ENCODE assay signal across 8 cellular contexts in genomic region chr17:43388198-43389021, GRCh38.
DNase-seq lines count a peak whose midpoint lies in the region; ATAC-seq and TF ChIP-seq lines count a peak whose summit lies in the region.

No MANE protein-coding gene starts in this region.

- DNase-seq in NCI-H226 = peak; percentile 90
- peak; percentile 80 for DNase-seq in activated CD4-positive, CD25-positive, alpha-beta regulatory T cell treated with anti-CD3 and anti-CD28 coated beads, Interleukin-2, amount 50 U/mL, for 16 hours (ENCODE audit: low read depth, low spot score)
- DNase-seq in central memory CD4-positive, alpha-beta T cell = peak; percentile 93
- peak; percentile 99 for DNase-seq in islet precursor cell
- peak; percentile 86 for DNase-seq in stimulated activated CD4-positive, alpha-beta T cell treated with anti-CD3 and anti-CD28 coated beads, Interleukin-12 subunit alpha, Interleukin-12 subunit beta, amount 100 ng/mL, for 4 hours

- ATAC-seq in GM18861 (IDR thresholded peaks at IDR 0.05; ENCODE audit: unreplicated experiment) = peak; percentile 42
- ATAC-seq in HG03159 (IDR thresholded peaks at IDR 0.05; ENCODE audit: unreplicated experiment) = peak; percentile 64

- TF ChIP-seq CTCF in 22Rv1 (IDR thresholded peaks at IDR 0.05) = no peak

- H3K27ac ChIP-seq in 22Rv1 = peak overlapping the region; percentile 95

Comparison
In these comparisons a context has a peak if more than half of its experiments do, and no peak if none do; other contexts are left out.
1. Peak in every context shown above with its lines: DNase-seq, ATAC-seq and H3K27ac ChIP-seq.